In genomic region chr18:11565716-11566115, GRCh38 we compare ENCODE assay signal across 20 cellular contexts. TPM values are rescaled to one million over a fixed set of nuclear protein-coding genes. Genes with fewer than 3 reads are reported as not detected.
DNase-seq lines count a peak whose midpoint lies in the region; ATAC-seq and TF ChIP-seq lines count a peak whose summit lies in the region.
"Had no signal": no experiment of that assay in that cellular context is flagged by ENCODE, and none has a peak within 500 bp of the region (broad histone marks: within the 10 kb centered on the region; RNA-seq: fewer than 3 reads in every experiment).

No MANE protein-coding gene starts in this region.

- in situ Hi-C loops in GM13977 (cut with MboI; ENCODE audit: low pct_unique_long_range_greater_than_20kb, low sequenced_read_pairs, unreplicated experiment), result no loop called here

- H3K9me3 Mint-ChIP-seq in stimulated activated naive B cell treated with anti-CD40 and anti-IgM and Interleukin-4, amounts not matched to agents 10 μg/mL and 1 μg/mL and 100 μg/mL, for 72 hours, result no peaks in the 10 kb centered on the region
- H3K9me3 Mint-ChIP-seq in natural killer cell, result no peaks in the 10 kb centered on the region
- H3K9me3 Mint-ChIP-seq in activated CD4-positive, alpha-beta T cell treated with anti-CD3 and anti-CD28 coated beads, Interleukin-2, amount 10 ng/mL, durations not matched to agents 24 days and 14 days, result no peaks in the 10 kb centered on the region
- H3K9me3 Mint-ChIP-seq: CD4-positive, alpha-beta T cell; GM23338; HFFc6; IgD-negative memory B cell had no signal

- peaks cover 9 to 17% of the 10 kb centered on the region in 2 donors for H3K4me1 Mint-ChIP-seq in stimulated activated naive B cell treated with anti-CD40 and anti-IgM and Interleukin-4, amounts not matched to agents 10 μg/mL and 1 μg/mL and 100 μg/mL, for 72 hours
- H3K4me1 Mint-ChIP-seq in natural killer cell, result no peaks in the 10 kb centered on the region
- no peaks in the 10 kb centered on the region for H3K4me1 Mint-ChIP-seq in activated CD4-positive, alpha-beta T cell treated with anti-CD3 and anti-CD28 coated beads, Interleukin-2, amount 10 ng/mL, durations not matched to agents 24 days and 14 days
- H3K4me1 Mint-ChIP-seq: GM23338 had no signal

- no peak overlapping the region for H3K4me3 Mint-ChIP-seq in stimulated activated naive B cell treated with anti-CD40 and anti-IgM and Interleukin-4, amounts not matched to agents 10 μg/mL and 1 μg/mL and 100 μg/mL, for 72 hours
- H3K4me3 Mint-ChIP-seq in natural killer cell, result no peak overlapping the region
- H3K4me3 Mint-ChIP-seq in activated CD4-positive, alpha-beta T cell treated with anti-CD3 and anti-CD28 coated beads, Interleukin-2, amount 10 ng/mL, durations not matched to agents 24 days and 14 days, result no peak overlapping the region
- H3K4me3 Mint-ChIP-seq: B cell; CD4-positive, alpha-beta T cell; GM23338; HFFc6; IgD-negative memory B cell had no signal

- no peak overlapping the region for H3K4me3 ChIP-seq in NB4 (ENCODE audit: low read depth, low read length)
- no peak overlapping the region for H3K4me3 ChIP-seq in esophagus muscularis mucosa
- H3K4me3 ChIP-seq: GM23338 had no signal

- H3K36me3 Mint-ChIP-seq in stimulated activated naive B cell treated with anti-CD40 and anti-IgM and Interleukin-4, amounts not matched to agents 10 μg/mL and 1 μg/mL and 100 μg/mL, for 72 hours, result no peaks in the 10 kb centered on the region
- H3K36me3 Mint-ChIP-seq in natural killer cell, result no peaks in the 10 kb centered on the region
- no peaks in the 10 kb centered on the region for H3K36me3 Mint-ChIP-seq in activated CD4-positive, alpha-beta T cell treated with anti-CD3 and anti-CD28 coated beads, Interleukin-2, amount 10 ng/mL, durations not matched to agents 24 days and 14 days (ENCODE audit: low read depth)
- H3K36me3 Mint-ChIP-seq: IgD-negative memory B cell had no signal

- no peaks in the 10 kb centered on the region for H3K27me3 ChIP-seq in esophagus muscularis mucosa

- WGBS in esophagus muscularis mucosa, result 91% methylated on average over 5 of the region's 5 CpGs

- no peak for TF ChIP-seq POLR2A in NB4 (IDR thresholded peaks at IDR 0.05; ENCODE audit: extremely low read depth, insufficient read length)
- TF ChIP-seq POLR2A in esophagus muscularis mucosa (IDR thresholded peaks at IDR 0.05; ENCODE audit: low read depth), result no peak

- TF ChIP-seq CTCF in NB4 (IDR thresholded peaks at IDR 0.05; ENCODE audit: low read depth, low read length) (no peak), esophagus muscularis mucosa (IDR thresholded peaks at IDR 0.05) (no peak), natural killer cell (IDR thresholded peaks at IDR 0.05) (no peak), GM13977 (IDR thresholded peaks at IDR 0.05; ENCODE audit: extremely low read depth, insufficient read depth, missing control alignments) (no peak)

- no peaks in the 10 kb centered on the region for H3K9me3 ChIP-seq in esophagus muscularis mucosa

- no peaks in the 10 kb centered on the region for H3K4me1 ChIP-seq in esophagus muscularis mucosa

- no peak overlapping the region for H3K27ac ChIP-seq in esophagus muscularis mucosa (replicated peaks in 1 of 4)
- H3K27ac ChIP-seq: C4-2B had no signal

- peak; percentile 58 to 74 for ATAC-seq in stimulated activated naive B cell treated with anti-CD40 and anti-IgM and Interleukin-4, amounts not matched to agents 10 μg/mL and 1 μg/mL and 100 μg/mL, for 72 hours (replicated peaks)
- no peak for ATAC-seq in natural killer cell
- ATAC-seq: GM23338, HCT116 had no signal

- H3K27ac Mint-ChIP-seq in stimulated activated naive B cell treated with anti-CD40 and anti-IgM and Interleukin-4, amounts not matched to agents 10 μg/mL and 1 μg/mL and 100 μg/mL, for 72 hours, result no peak overlapping the region
- H3K27ac Mint-ChIP-seq in natural killer cell, result no peak overlapping the region
- no peak overlapping the region for H3K27ac Mint-ChIP-seq in activated CD4-positive, alpha-beta T cell treated with anti-CD3 and anti-CD28 coated beads, Interleukin-2, amount 10 ng/mL, durations not matched to agents 24 days and 14 days
- H3K27ac Mint-ChIP-seq: B cell; CD4-positive, alpha-beta T cell; GM23338; HFFc6; IgD-negative memory B cell had no signal

- no peak for TF ChIP-seq EP300 in esophagus muscularis mucosa (IDR thresholded peaks at IDR 0.05)

- peaks cover 4 to 20% of the 10 kb centered on the region in 2 donors for H3K27me3 Mint-ChIP-seq in stimulated activated naive B cell treated with anti-CD40 and anti-IgM and Interleukin-4, amounts not matched to agents 10 μg/mL and 1 μg/mL and 100 μg/mL, for 72 hours
- H3K27me3 Mint-ChIP-seq in natural killer cell (ENCODE audit: low read depth in 2 of 2), result peaks cover under 1 to 17% of the 10 kb centered on the region in 2 donors
- H3K27me3 Mint-ChIP-seq in activated CD4-positive, alpha-beta T cell treated with anti-CD3 and anti-CD28 coated beads, Interleukin-2, amount 10 ng/mL, durations not matched to agents 24 days and 14 days, result peaks cover 1% of the 10 kb centered on the region

- intact Hi-C loops in esophagus muscularis mucosa (cut with DNase I), result no loop called here
- intact Hi-C loops in natural killer cell (cut with micrococcal nuclease), result no loop called here
- intact Hi-C loops in activated CD4-positive, alpha-beta T cell treated with anti-CD3 and anti-CD28 coated beads, Interleukin-2, amount 10 ng/mL, durations not matched to agents 24 days and 14 days (cut with micrococcal nuclease), result no loop called here

- DNase-seq in COLO829 (ENCODE audit: low spot score) (peak; percentile 45), NB4 (ENCODE audit: low read depth) (peak; percentile 69), esophagus muscularis mucosa (ENCODE audit: extremely low spot score) (peak; percentile 90), NK-92 (lab: John Stamatoyannopoulos, UW; ENCODE audit: unreplicated experiment) (no peak), natural killer cell (no peak), GM13977 (ENCODE audit: low spot score) (no peak)
- DNase-seq in stimulated activated naive B cell treated with anti-CD40 and anti-IgM and Interleukin-4, amounts not matched to agents 10 μg/mL and 1 μg/mL and 100 μg/mL, for 72 hours, result no peak
- DNase-seq in activated CD4-positive, alpha-beta T cell treated with anti-CD3 and anti-CD28 coated beads, Interleukin-2, amount 10 ng/mL, durations not matched to agents 24 days and 14 days, result no peak
- DNase-seq: CD4-positive, alpha-beta T cell; DMS153; DMS79; GDM1; HFFc6 had no signal

- H3K36me3 ChIP-seq in esophagus muscularis mucosa, result no peaks in the 10 kb centered on the region

RNA-seq across cellular contexts. Expression of gene SLC35G4, which starts 43.7 kb away (rescaled TPM):
- total RNA-seq in esophagus muscularis mucosa, result not detected
- not detected for total RNA-seq in natural killer cell
- not detected in 2 replicates for total RNA-seq in activated CD4-positive, alpha-beta T cell treated with anti-CD3 and anti-CD28 coated beads, Interleukin-2, amount 10 ng/mL, durations not matched to agents 24 days and 14 days
- total RNA-seq: A172; B cell; CD4-positive, alpha-beta T cell; Daoy; GM23338; HFFc6 had no signal

Comparison
In these comparisons a context has a peak if more than half of its experiments do, and no peak if none do; other contexts are left out.
1. DNase-seq: peak in COLO829 (single experiment), NB4 (single experiment) and esophagus muscularis mucosa (single experiment); none in stimulated activated naive B cell treated with anti-CD40 and anti-IgM and Interleukin-4, amounts not matched to agents 10 μg/mL and 1 μg/mL and 100 μg/mL, for 72 hours (single experiment), NK-92 (single experiment), natural killer cell (single experiment), activated CD4-positive, alpha-beta T cell treated with anti-CD3 and anti-CD28 coated beads, Interleukin-2, amount 10 ng/mL, durations not matched to agents 24 days and 14 days (single experiment) and GM13977 (single experiment).
2. ATAC-seq: peak in stimulated activated naive B cell treated with anti-CD40 and anti-IgM and Interleukin-4, amounts not matched to agents 10 μg/mL and 1 μg/mL and 100 μg/mL, for 72 hours (2 of 2); none in natural killer cell (0 of 3).